1 cellular context compared by ENCODE assay signal in genomic region chr21:33642027-33642895, GRCh38.
TF ChIP-seq lines count a peak whose summit lies in the region.

TSS of gene ITSN1 (plus strand) at chr21:33642501. CDS start at chr21:33718829, 76,328 bp downstream.

TF ChIP-seq in HepG2, 621 proteins besides CTCF, POLR2A, EP300 and RAD21 (continued from another document and continues in another):
- TF ChIP-seq ATF2 (CRISPR knock-in tag; IDR thresholded peaks at IDR 0.05) (no peak; the same call in 1 of the 2 replicates), ZBTB20 (CRISPR knock-in tag; IDR thresholded peaks at IDR 0.05; ENCODE audit: borderline replicate concordance, low read depth) (0 out of 2 replicates have a peak, but pooled peaks have one; percentile 32), GTF3A (CRISPR knock-in tag; conservative IDR thresholded peaks at IDR 0.05) (no peak), RARA (CRISPR knock-in tag; IDR thresholded peaks at IDR 0.05) (peak; percentile 5; the same call in 1 of the 2 replicates), BRCA1 (CRISPR knock-in tag; IDR thresholded peaks at IDR 0.05) (no peak), RXRA (CRISPR knock-in tag; IDR thresholded peaks at IDR 0.05) (no peak), DDIT3 (CRISPR knock-in tag; IDR thresholded peaks at IDR 0.05) (no peak), KLF13 (CRISPR knock-in tag; IDR thresholded peaks at IDR 0.05) (no peak), THAP11 (CRISPR knock-in tag; IDR thresholded peaks at IDR 0.05) (peak; percentile 81), ZNF552 (CRISPR knock-in tag; IDR thresholded peaks at IDR 0.05; ENCODE audit: borderline replicate concordance) (no peak), ZNF678 (CRISPR knock-in tag; IDR thresholded peaks at IDR 0.05) (no peak), ZNF768 (CRISPR knock-in tag; IDR thresholded peaks at IDR 0.05) (peak; percentile 46; the same call in 1 of the 2 replicates), BRD4 (CRISPR knock-in tag; IDR thresholded peaks at IDR 0.05) (no peak), ZNF703 (CRISPR knock-in tag; IDR thresholded peaks at IDR 0.05; ENCODE audit: borderline replicate concordance) (no peak), ZBTB7B (CRISPR knock-in tag; IDR thresholded peaks at IDR 0.05) (0 out of 2 replicates have a peak, but pooled peaks have one; percentile 47), HOXA5 (CRISPR knock-in tag; IDR thresholded peaks at IDR 0.05) (no peak; the same call in 1 of the 2 replicates), ZFP82 (CRISPR knock-in tag; IDR thresholded peaks at IDR 0.05; ENCODE audit: borderline replicate concordance) (no peak; the same call in 1 of the 2 replicates), FOXO4 (CRISPR knock-in tag; conservative IDR thresholded peaks at IDR 0.05) (no peak), FLYWCH1 (CRISPR knock-in tag; IDR thresholded peaks at IDR 0.05) (no peak), THAP7 (CRISPR knock-in tag; IDR thresholded peaks at IDR 0.05) (no peak), ZBTB38 (CRISPR knock-in tag; IDR thresholded peaks at IDR 0.05) (no peak), ZNF205 (CRISPR knock-in tag; IDR thresholded peaks at IDR 0.05) (no peak), ZNF274 (CRISPR knock-in tag; IDR thresholded peaks at IDR 0.05) (no peak), TBL1XR1 (IDR thresholded peaks at IDR 0.05; ENCODE audit: borderline replicate concordance, low read length, partially characterized antibody) (no peak), TFDP2 (CRISPR knock-in tag; IDR thresholded peaks at IDR 0.05) (0 out of 2 replicates have a peak, but pooled peaks have one; percentile 66), ZNF619 (CRISPR knock-in tag; IDR thresholded peaks at IDR 0.05) (no peak; the same call in 1 of the 2 replicates), SMARCC2 (IDR thresholded peaks at IDR 0.05) (no peak), ZNF784 (CRISPR knock-in tag; IDR thresholded peaks at IDR 0.05; ENCODE audit: borderline replicate concordance) (peak; percentile 18; the same call in 1 of the 2 replicates), HDAC1 (CRISPR knock-in tag; IDR thresholded peaks at IDR 0.05) (no peak; the same call in none of the 2 replicates), ZFP36 (IDR thresholded peaks at IDR 0.05; ENCODE audit: borderline replicate concordance, low read depth, low read length, partially characterized antibody) (no peak), SP140L (CRISPR knock-in tag; IDR thresholded peaks at IDR 0.05; ENCODE audit: borderline replicate concordance) (no peak), SMAD3 (CRISPR knock-in tag; IDR thresholded peaks at IDR 0.05) (no peak), LCORL (IDR thresholded peaks at IDR 0.05) (no peak), LCORL (CRISPR knock-in tag; IDR thresholded peaks at IDR 0.05) (peak; percentile 42; the same call in 1 of the 2 replicates), ZNF646 (CRISPR knock-in tag; IDR thresholded peaks at IDR 0.05) (no peak), ARID2 (CRISPR knock-in tag; IDR thresholded peaks at IDR 0.05; ENCODE audit: borderline replicate concordance) (no peak), CBX5 (CRISPR knock-in tag; IDR thresholded peaks at IDR 0.05; ENCODE audit: borderline replicate concordance) (no peak), ZFYVE20 (CRISPR knock-in tag; IDR thresholded peaks at IDR 0.05; ENCODE audit: borderline replicate concordance, low read depth) (no peak), ZBTB14 (CRISPR knock-in tag; IDR thresholded peaks at IDR 0.05) (no peak), CCAR2 (optimal IDR thresholded peaks at IDR 0.05; ENCODE audit: low read depth, low read length) (no peak), RELA (CRISPR knock-in tag; IDR thresholded peaks at IDR 0.05) (0 out of 2 replicates have a peak, but pooled peaks have one; percentile 45), ZNF572 (CRISPR knock-in tag; IDR thresholded peaks at IDR 0.05) (no peak), ATF7-NPFF (CRISPR knock-in tag; IDR thresholded peaks at IDR 0.05; ENCODE audit: low read depth) (0 out of 2 replicates have a peak, but pooled peaks have one; percentile 38), ZNF275 (CRISPR knock-in tag; IDR thresholded peaks at IDR 0.05; ENCODE audit: borderline replicate concordance) (no peak), KLF16 (CRISPR knock-in tag; IDR thresholded peaks at IDR 0.05) (peak in 1 of 2 experiments; percentile 54; a peak in 2 of 4 replicates), CENPX (CRISPR knock-in tag; IDR thresholded peaks at IDR 0.05) (no peak), KDM3A (CRISPR knock-in tag; IDR thresholded peaks at IDR 0.05; ENCODE audit: low read depth) (no peak), POGZ (CRISPR knock-in tag; IDR thresholded peaks at IDR 0.05) (peak; percentile 11; the same call in 1 of the 2 replicates), GTF2F1 (IDR thresholded peaks at IDR 0.05; ENCODE audit: low read length) (no peak), KDM1A (CRISPR knock-in tag; IDR thresholded peaks at IDR 0.05) (no peak), ZNF503 (CRISPR knock-in tag; IDR thresholded peaks at IDR 0.05) (no peak), ISX (CRISPR knock-in tag; conservative IDR thresholded peaks at IDR 0.05) (no peak), MEIS2 (CRISPR knock-in tag; IDR thresholded peaks at IDR 0.05) (no peak), ZNF879 (CRISPR knock-in tag; IDR thresholded peaks at IDR 0.05) (no peak), ZNF10 (CRISPR knock-in tag; IDR thresholded peaks at IDR 0.05; ENCODE audit: borderline replicate concordance, low read depth) (no peak)
